In the genomic region with DNA sequence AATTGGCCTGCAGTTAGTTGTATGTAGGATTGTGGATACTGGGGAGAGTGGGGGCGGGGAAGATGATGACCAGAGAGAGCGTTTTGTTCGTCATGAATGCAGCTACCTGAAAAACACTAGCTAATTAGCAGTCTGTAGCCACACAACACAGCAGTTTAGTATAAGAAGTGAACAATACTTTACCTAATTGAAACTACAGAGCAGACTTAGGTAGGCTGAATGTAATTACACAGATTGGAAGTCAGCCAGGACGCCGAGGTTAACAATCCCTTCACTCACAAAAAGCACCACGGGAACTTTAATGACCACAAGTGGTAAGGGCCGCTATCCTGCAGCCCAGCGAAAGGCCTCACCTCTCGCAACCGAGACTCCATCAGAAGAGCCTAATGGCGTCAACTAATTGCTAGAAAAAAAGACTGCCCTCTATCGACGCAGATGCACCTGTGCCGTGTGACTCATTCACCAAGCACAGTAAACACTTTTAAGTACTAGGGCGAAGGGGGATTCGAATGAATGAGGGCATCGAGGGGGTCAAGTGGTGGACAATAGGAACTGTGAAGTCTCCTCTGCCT, we compare ENCODE assay signal across 22 cellular contexts.
DNase-seq lines count a peak whose midpoint lies in the region; ATAC-seq and TF ChIP-seq lines count a peak whose summit lies in the region.
"Had no signal": no experiment of that assay in that cellular context is flagged by ENCODE, and none has a peak within 500 bp of the region (broad histone marks: within the 10 kb centered on the region; RNA-seq: fewer than 3 reads in every experiment).

No MANE protein-coding gene starts in this region.

- no CpG with 5 or more reads among the region's 17 CpGs for WGBS in H9 (ENCODE audit: extremely low coverage, insufficient read length, low lambda C conversion rate)

- H3T11ph ChIP-seq in H9 (ENCODE audit: low read length): no peak overlapping the region

- H2AK5ac ChIP-seq in H9 (ENCODE audit: insufficient read length, low read length): no peak overlapping the region

- no peak overlapping the region for H2BK5ac ChIP-seq in H9 (ENCODE audit: insufficient read length, low read length)

- H2AFZ ChIP-seq in H9 (ENCODE audit: low read length): no peak overlapping the region

- TF ChIP-seq POLR2A in uterus (IDR thresholded peaks at IDR 0.05): no peak

- H3K18ac ChIP-seq in H9 (ENCODE audit: insufficient read length, low read depth, low read length): no peak overlapping the region

- no peak overlapping the region for H3K9ac ChIP-seq in H9 (ENCODE audit: extremely low read depth, insufficient read length, low read length)

- H3K23me2 ChIP-seq in H9 (ENCODE audit: insufficient read length, low read depth, low read length, poor library complexity, severe bottlenecking): no peaks in the 10 kb centered on the region

- H4K8ac ChIP-seq in H9 (replicated peaks; ENCODE audit: insufficient read length, low read depth, low read length): no peak overlapping the region

- H3K36me3 ChIP-seq in uterus: no peaks in the 10 kb centered on the region

- H3K4me3 ChIP-seq in epithelial cell of proximal tubule (ENCODE audit: low read depth, low read length): no peak overlapping the region
- H3K4me3 ChIP-seq in uterus: no peak overlapping the region
- H3K4me3 ChIP-seq: lung, skin epidermis had no signal

- H3K27ac ChIP-seq in C4-2B (no peak overlapping the region), H9 (ENCODE audit: insufficient read length, low read depth, low read length) (no peak overlapping the region), uterus (no peak overlapping the region)
- H3K27ac ChIP-seq: skin epidermis had no signal

- no peak overlapping the region for H3K14ac ChIP-seq in H9 (ENCODE audit: insufficient read depth, low read length)

- H3K27me3 ChIP-seq in H9 (ENCODE audit: insufficient read depth, low read length) (no peaks in the 10 kb centered on the region), uterus (no peaks in the 10 kb centered on the region)

- H3K9me3 ChIP-seq in H9 (ENCODE audit: control insufficient read depth, low read depth, low read length): no peaks in the 10 kb centered on the region
- no peaks in the 10 kb centered on the region for H3K9me3 ChIP-seq in uterus
- H3K9me3 ChIP-seq: Caco-2 had no signal

- H3K4me1 ChIP-seq in H9 (ENCODE audit: insufficient read depth, low read length) (no peaks in the 10 kb centered on the region), uterus (no peaks in the 10 kb centered on the region)

- H3K4me2 ChIP-seq in H9 (ENCODE audit: insufficient read depth, insufficient read length, low read length): no peak overlapping the region

- no peak overlapping the region for H2BK20ac ChIP-seq in H9 (ENCODE audit: low read depth, low read length, poor library complexity, severe bottlenecking)

- H3K56ac ChIP-seq in H9 (ENCODE audit: insufficient read length, low read depth, low read length): no peak overlapping the region

- 0 out of 7 replicates have a peak overlapping the region, but pooled peaks of 1 of the 3 experiments have one; percentile 36 for H3K27ac Mint-ChIP-seq in H9

- TF ChIP-seq CTCF in C4-2B (conservative IDR thresholded peaks at IDR 0.05): peak; percentile 41
- peak; percentile 57 for TF ChIP-seq CTCF in H9 (conservative IDR thresholded peaks at IDR 0.05)
- peak; percentile 17 for TF ChIP-seq CTCF in epithelial cell of proximal tubule (conservative IDR thresholded peaks at IDR 0.05; ENCODE audit: low read depth, low read length)
- TF ChIP-seq CTCF in uterus (IDR thresholded peaks at IDR 0.05): no peak

- H3K79me1 ChIP-seq in H9 (ENCODE audit: insufficient read depth, low read depth, low read length, poor library complexity, severe bottlenecking): no peaks in the 10 kb centered on the region

- H3K4me1 Mint-ChIP-seq in H9: peaks cover 5 to 16% of the 10 kb centered on the region in 2 experiments

- no peaks in the 10 kb centered on the region for H3K27me3 Mint-ChIP-seq in H9 (ENCODE audit: low read depth)
- H3K27me3 Mint-ChIP-seq: central memory CD8-positive, alpha-beta T cell; naive B cell; T-cell had no signal

- no peak overlapping the region for H4K91ac ChIP-seq in H9 (ENCODE audit: insufficient read length, low read depth, low read length)

- no peak overlapping the region for H3K4me3 Mint-ChIP-seq in H9
- H3K4me3 Mint-ChIP-seq: central memory CD8-positive, alpha-beta T cell; naive B cell; T-cell had no signal

- intact Hi-C loops in uterus (cut with DNase I; ENCODE audit: low total_unique reads): no loop called here

- no peak overlapping the region for H3K23ac ChIP-seq in H9 (ENCODE audit: insufficient read length, low read depth, low read length)

- ATAC-seq in HG03135 (IDR thresholded peaks at IDR 0.05; ENCODE audit: unreplicated experiment) (no peak), HG03442 (IDR thresholded peaks at IDR 0.05; ENCODE audit: unreplicated experiment) (no peak)
- ATAC-seq: T-cell had no signal

- no peak overlapping the region for H2BK120ac ChIP-seq in H9 (ENCODE audit: low read depth, low read length, poor library complexity, severe bottlenecking)

- H3K36me3 Mint-ChIP-seq in H9 (ENCODE audit: insufficient read depth in 1 of 3, low read depth in 3 of 3): no peaks in the 10 kb centered on the region

- DNase-seq in H9: peak; percentile 67
- DNase-seq in NCI-H69 (lab: John Stamatoyannopoulos, UW): peak; percentile 72
- no peak for DNase-seq in epithelial cell of proximal tubule (ENCODE audit: low read depth)
- DNase-seq in uterus: no peak
- DNase-seq in AG20443 (ENCODE audit: low spot score): no peak
- DNase-seq: amniotic stem cell; Caco-2; effector memory CD4-positive, alpha-beta T cell; GDM1; glutamatergic neuron; MM.1S; naive B cell; NCI-H345; Right ventricle myocardium superior; stimulated activated CD4-positive, alpha-beta T cell treated with anti-CD3 and anti-CD28 coated beads, Interleukin-2, amount 100 ng/mL, for 48 hours; T-cell had no signal

- no peak overlapping the region for H2BK15ac ChIP-seq in H9 (ENCODE audit: low read depth, low read length)

- no peak overlapping the region for H4K5ac ChIP-seq in H9 (ENCODE audit: insufficient read length, low read depth, low read length)

- H2BK12ac ChIP-seq in H9 (ENCODE audit: insufficient read length, low read depth, low read length): no peak overlapping the region

- H3K9me3 Mint-ChIP-seq in H9: no peaks in the 10 kb centered on the region
- H3K9me3 Mint-ChIP-seq: central memory CD8-positive, alpha-beta T cell; naive B cell; T-cell had no signal

- no peaks in the 10 kb centered on the region for H4K20me1 ChIP-seq in H9 (ENCODE audit: control insufficient read depth, insufficient read depth, insufficient read length)

- no peaks in the 10 kb centered on the region for H3K79me2 ChIP-seq in H9 (ENCODE audit: insufficient read depth, low read length)

- H3K4ac ChIP-seq in H9 (ENCODE audit: low read depth, low read length): no peak overlapping the region

Comparison
In these comparisons a context has a peak if more than half of its experiments do, and no peak if none do; other contexts are left out.
1. CTCF ChIP-seq: peak in C4-2B (single experiment), H9 (single experiment) and epithelial cell of proximal tubule (single experiment); none in uterus (0 of 4).
2. DNase-seq: peak in H9 (single experiment) and NCI-H69 (single experiment); none in epithelial cell of proximal tubule (single experiment), uterus (0 of 2) and AG20443 (single experiment).